Comparison of ENCODE assay signal across 7 cellular contexts in the genomic region with DNA sequence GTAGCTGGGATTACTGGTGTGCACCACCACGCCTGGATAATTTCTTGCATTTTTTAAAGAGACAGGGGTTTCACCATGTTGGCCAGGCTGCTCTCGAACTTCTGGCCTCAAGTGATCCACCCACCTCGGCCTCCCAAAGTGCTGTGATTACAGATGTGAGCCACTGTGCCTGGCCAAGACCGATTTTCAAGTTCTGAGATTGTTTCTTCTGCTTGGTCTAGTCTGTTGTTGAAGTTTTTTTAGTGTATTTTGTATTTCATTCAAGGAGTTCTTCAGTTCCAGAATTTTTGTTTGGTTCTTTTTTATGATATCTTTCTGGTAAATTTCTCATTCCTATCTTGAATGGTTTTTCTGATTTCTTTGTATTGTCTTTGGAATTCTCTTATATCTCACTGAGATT.
"Had no signal": no experiment of that assay in that cellular context is flagged by ENCODE, and none has a peak within 500 bp of the region (broad histone marks: within the 10 kb centered on the region; RNA-seq: fewer than 3 reads in every experiment).

No MANE protein-coding gene starts in this region.

- H3K27ac Mint-ChIP-seq: GM23338, IgD-negative memory B cell had no signal

- DNase-seq: H9, HCEC 1CT had no signal

- H3K4me2 ChIP-seq: GM23338 had no signal

- H2AFZ ChIP-seq: GM23338 had no signal

- H3K4me3 ChIP-seq: GM23338 had no signal

- H3K27me3 Mint-ChIP-seq: IgD-negative memory B cell had no signal

- FAIRE-seq: H1, H54, HTR-8/SVneo had no signal

- H3K4me3 Mint-ChIP-seq: GM23338, H9 had no signal
